ENCODE assay signal across 8 cellular contexts in the genomic region with DNA sequence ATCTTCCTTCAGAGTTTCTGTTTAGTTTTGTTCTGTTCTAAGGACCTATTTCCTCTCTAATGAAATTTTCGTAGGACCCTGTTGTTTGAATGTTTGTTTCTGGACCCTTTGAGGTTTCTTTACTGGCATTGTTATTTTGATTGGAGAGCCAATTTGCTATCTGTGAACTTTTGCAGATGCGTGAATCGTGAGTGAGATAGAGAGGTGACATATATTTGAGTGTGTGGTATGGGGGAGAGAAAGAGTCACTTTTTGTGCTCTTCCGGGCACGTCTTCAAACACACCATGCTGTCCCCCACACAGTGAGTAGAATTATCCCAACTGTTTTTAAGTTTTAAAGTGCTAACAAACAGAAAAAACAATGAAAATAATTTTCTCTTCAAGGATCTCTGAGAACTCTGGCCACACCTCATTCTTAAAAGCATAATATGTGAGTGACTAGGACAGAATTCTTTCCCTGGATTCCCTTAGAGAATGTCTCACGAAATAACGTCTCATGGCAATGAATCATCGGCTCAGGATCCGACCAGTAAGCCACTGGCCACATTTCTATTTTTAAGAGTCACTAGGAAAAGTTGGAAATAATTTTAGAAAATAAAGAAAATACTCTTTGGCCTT.
DNase-seq lines count a peak whose midpoint lies in the region; ATAC-seq and TF ChIP-seq lines count a peak whose summit lies in the region.

No MANE protein-coding gene starts in this region.

- DNase-seq in EH (ENCODE audit: low read depth) (peak; percentile 99), NB4 (ENCODE audit: low read depth) (peak; percentile 80), cardiac fibroblast (ENCODE audit: low read depth in 2 of 2) (peak; percentile 95 to 99), lower lobe of right lung (no peak), thyroid gland (no peak), HUDEP-2 (lab: John Stamatoyannopoulos, UW; ENCODE audit: unreplicated experiment in 76 of 76) (no peak), BE2C (no peak)

- H3K9me3 ChIP-seq in lower lobe of right lung (no peaks in the 10 kb centered on the region), thyroid gland (no peaks in the 10 kb centered on the region), BE2C (no peaks in the 10 kb centered on the region)

- 13 to 27% methylated on average over 9 of the region's 9 CpGs for WGBS in thyroid gland, 2 donors

- TF ChIP-seq POLR2A in NB4 (IDR thresholded peaks at IDR 0.05; ENCODE audit: extremely low read depth, insufficient read length): peak; percentile 16
- TF ChIP-seq POLR2A in thyroid gland (IDR thresholded peaks at IDR 0.05): peak in 1 of 2 donors; percentile 32

- ATAC-seq in lower lobe of right lung: peak; percentile 69 to 82
- no peak for ATAC-seq in GM18498 (IDR thresholded peaks at IDR 0.05; ENCODE audit: unreplicated experiment)

- no peaks in the 10 kb centered on the region for H3K27me3 ChIP-seq in lower lobe of right lung (ENCODE audit: low read depth)
- H3K27me3 ChIP-seq in thyroid gland: no peaks in the 10 kb centered on the region
- H3K27me3 ChIP-seq in BE2C: no peaks in the 10 kb centered on the region

- TF ChIP-seq CTCF in NB4 (IDR thresholded peaks at IDR 0.05; ENCODE audit: low read depth, low read length) (no peak), cardiac fibroblast (IDR thresholded peaks at IDR 0.05; ENCODE audit: low read depth, low read length) (no peak), lower lobe of right lung (IDR thresholded peaks at IDR 0.05) (no peak), thyroid gland (IDR thresholded peaks at IDR 0.05) (no peak), BE2C (IDR thresholded peaks at IDR 0.05; ENCODE audit: low read depth, low read length) (no peak)

- H3K36me3 ChIP-seq in lower lobe of right lung: no peaks in the 10 kb centered on the region
- H3K36me3 ChIP-seq in thyroid gland: no peaks in the 10 kb centered on the region
- no peaks in the 10 kb centered on the region for H3K36me3 ChIP-seq in BE2C

- H3K27ac ChIP-seq in lower lobe of right lung (peak overlapping the region; percentile 84), thyroid gland (peak overlapping the region; percentile 90 to 97 (median 94))

- intact Hi-C loops in lower lobe of right lung (cut with DNase I) (no loop called here), thyroid gland (cut with DNase I) (no loop called here)

- peaks cover 37% of the 10 kb centered on the region for H3K4me1 ChIP-seq in lower lobe of right lung
- H3K4me1 ChIP-seq in thyroid gland: peaks cover 26 to 40% of the 10 kb centered on the region in 2 donors
- H3K4me1 ChIP-seq in BE2C: peaks cover 17% of the 10 kb centered on the region; the same call in 1 of the 2 replicates

- peak overlapping the region; percentile 58 for H3K4me3 ChIP-seq in NB4 (ENCODE audit: low read depth, low read length)
- H3K4me3 ChIP-seq in cardiac fibroblast (replicated peaks in 1 of 2; ENCODE audit: low read depth in 2 of 2, low read length in 2 of 2): peak overlapping the region in 1 of 2 donors; percentile 30
- H3K4me3 ChIP-seq in lower lobe of right lung: peak overlapping the region; percentile 36
- H3K4me3 ChIP-seq in thyroid gland (replicated peaks in 1 of 3): peak overlapping the region in 1 of 3 donors; percentile 1
- H3K4me3 ChIP-seq in BE2C (ENCODE audit: low read depth, low read length): no peak overlapping the region

Comparison
In these comparisons a context has a peak if more than half of its experiments do, and no peak if none do; other contexts are left out.
1. DNase-seq: peak in EH (single experiment), NB4 (single experiment) and cardiac fibroblast (2 of 2); none in lower lobe of right lung (single experiment), thyroid gland (0 of 2), HUDEP-2 (0 of 76) and BE2C (single experiment).